In the genomic region with DNA sequence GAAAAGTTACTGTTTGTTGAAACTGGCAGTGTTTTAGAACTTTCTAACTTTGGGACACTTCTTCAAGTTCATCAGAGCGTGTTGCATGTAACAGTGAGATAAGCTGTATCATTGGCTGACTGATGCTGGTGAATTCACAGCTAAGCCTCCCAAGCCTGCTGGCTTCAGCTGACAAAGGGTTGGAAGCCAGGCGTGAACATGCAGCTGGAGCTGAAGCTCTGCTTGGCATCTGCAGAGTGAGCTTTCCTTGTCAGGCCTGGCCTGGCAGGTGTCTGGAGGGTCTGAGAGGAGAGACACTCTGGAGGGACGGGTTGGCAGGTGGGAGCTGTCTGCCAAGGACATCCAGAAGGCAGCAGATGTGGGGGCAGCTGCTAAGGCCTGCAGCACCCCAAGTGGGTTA, we compare ENCODE assay signal across 8 cellular contexts. TPM values are rescaled to one million over a fixed set of nuclear protein-coding genes. Genes with fewer than 3 reads are reported as not detected.
DNase-seq lines count a peak whose midpoint lies in the region; ATAC-seq and TF ChIP-seq lines count a peak whose summit lies in the region.

No MANE protein-coding gene starts in this region.

- peak overlapping the region; percentile 95 for H3K4me2 ChIP-seq in PC-3 (ENCODE audit: low read length)

- H2AFZ ChIP-seq in PC-3 (ENCODE audit: low read length) = no peak overlapping the region

- H3F3A ChIP-seq in PC-3 (ENCODE audit: low read length, unreplicated experiment) = peaks cover 3% of the 10 kb centered on the region

- peak; percentile 19 for TF ChIP-seq POLR2A in erythroblast (IDR thresholded peaks at IDR 0.05; ENCODE audit: low read length)

- POLR2A ChIA-PET in PC-3 (lab: Charles Lee; ENCODE audit: unreplicated experiment) = interaction anchor here (0.6 kb wide), 2 partner anchors 127 to 153 kb away, joined by 3 to 7 read pairs; no protein-coding TSS in a partner anchor

- intact Hi-C loops in activated CD4-positive, alpha-beta T cell treated with anti-CD3 and anti-CD28 coated beads, Interleukin-2, amount 10 ng/mL, durations not matched to agents 24 days and 14 days (cut with micrococcal nuclease) = loop anchor here (5.0 to 10.0 kb wide), 9 partner anchors 44 to 1772 kb away; a partner anchor contains a TSS
- intact Hi-C loops in PC-3 (cut with micrococcal nuclease) (no loop called here), posterior vena cava (cut with DNase I) (no loop called here)

- BruUV-seq in PC-3 (replicated peaks; lab: Mats Ljungman, UMichigan) = no TSS peak

- ATAC-seq in PC-3 = no peak
- no peak for ATAC-seq in HG03097 (IDR thresholded peaks at IDR 0.05; ENCODE audit: low FRiP score, unreplicated experiment)

- peaks cover 3% of the 10 kb centered on the region for H3K27me3 Mint-ChIP-seq in activated CD4-positive, alpha-beta T cell treated with anti-CD3 and anti-CD28 coated beads, Interleukin-2, amount 10 ng/mL, durations not matched to agents 24 days and 14 days

- H3K36me3 Mint-ChIP-seq in activated CD4-positive, alpha-beta T cell treated with anti-CD3 and anti-CD28 coated beads, Interleukin-2, amount 10 ng/mL, durations not matched to agents 24 days and 14 days (ENCODE audit: low read depth) = peaks cover 10% of the 10 kb centered on the region

- H3K9me3 Mint-ChIP-seq in activated CD4-positive, alpha-beta T cell treated with anti-CD3 and anti-CD28 coated beads, Interleukin-2, amount 10 ng/mL, durations not matched to agents 24 days and 14 days = no peaks in the 10 kb centered on the region

- H3K9ac ChIP-seq in PC-3 (ENCODE audit: low read length) = no peak overlapping the region
- H3K9ac ChIP-seq in skeletal muscle tissue (ENCODE audit: low read depth in 1 of 3, low read length in 3 of 3) = peak overlapping the region; percentile 81 to 93 (median 82)

- H3K36me3 ChIP-seq in PC-3 (ENCODE audit: low read depth, low read length) (peaks cover 3% of the 10 kb centered on the region; the same call in 1 of the 2 replicates), skeletal muscle tissue (ENCODE audit: control insufficient read depth in 3 of 3, insufficient read depth in 3 of 3, low read length in 3 of 3) (peaks cover 2 to 6% (median 4%) of the 10 kb centered on the region in 3 donors)

- TF ChIP-seq CTCF in PC-3 (conservative IDR thresholded peaks at IDR 0.05; ENCODE audit: low read depth, low read length) = no peak

- peaks cover 8% of the 10 kb centered on the region; the same call in 1 of the 2 replicates for H4K20me1 ChIP-seq in PC-3 (ENCODE audit: low read length)

- peaks cover 64% of the 10 kb centered on the region for H3K4me1 Mint-ChIP-seq in activated CD4-positive, alpha-beta T cell treated with anti-CD3 and anti-CD28 coated beads, Interleukin-2, amount 10 ng/mL, durations not matched to agents 24 days and 14 days

- H3K27me3 ChIP-seq in PC-3 (ENCODE audit: low read length) (no peaks in the 10 kb centered on the region), skeletal muscle tissue (ENCODE audit: control insufficient read depth in 3 of 3, insufficient read depth in 3 of 3, low read length in 3 of 3) (no peaks in the 10 kb centered on the region)

- no peaks in the 10 kb centered on the region for H3K9me3 ChIP-seq in PC-3 (ENCODE audit: low read length)
- no peaks in the 10 kb centered on the region for H3K9me3 ChIP-seq in skeletal muscle tissue (ENCODE audit: control insufficient read depth in 3 of 3, low read length in 3 of 3)

- CTCF ChIA-PET in PC-3 (lab: Charles Lee) = no interaction called here

- H3K4me1 ChIP-seq in PC-3 (ENCODE audit: insufficient read depth, low read length) (peaks cover 47% of the 10 kb centered on the region), skeletal muscle tissue (ENCODE audit: control insufficient read depth in 3 of 3, insufficient read depth in 3 of 3, low read length in 3 of 3) (peaks cover 33 to 64% (median 55%) of the 10 kb centered on the region in 3 donors)

- H3K79me2 ChIP-seq in PC-3 (ENCODE audit: low read length) = peaks cover 55% of the 10 kb centered on the region

- no peaks in the 10 kb centered on the region for H3K9me2 ChIP-seq in PC-3 (replicated peaks; ENCODE audit: low read length)

- peak; percentile 70 for DNase-seq in activated CD4-positive, alpha-beta T cell treated with anti-CD3 and anti-CD28 coated beads, Interleukin-2, amount 10 ng/mL, durations not matched to agents 24 days and 14 days
- no peak for DNase-seq in activated CD4-positive, alpha-beta T cell treated with anti-CD3 and anti-CD28 coated beads, Interleukin-2, amount 50 U/mL, for 4 hours
- DNase-seq in PC-3 = no peak
- DNase-seq in erythroblast (lab: John Stamatoyannopoulos, UW) = peak; percentile 85 to 93
- DNase-seq in MV-4-11 (lab: John Stamatoyannopoulos, UW) = no peak
- DNase-seq in posterior vena cava (ENCODE audit: low spot score) = no peak

- H3K4me3 ChIP-seq in PC-3 (ENCODE audit: low read length) (peak overlapping the region; percentile 74), skeletal muscle tissue (ENCODE audit: low read length in 3 of 3) (peak overlapping the region; percentile 68 to 83 (median 76))

- peak overlapping the region; percentile 96 for H3K4me3 Mint-ChIP-seq in activated CD4-positive, alpha-beta T cell treated with anti-CD3 and anti-CD28 coated beads, Interleukin-2, amount 10 ng/mL, durations not matched to agents 24 days and 14 days

- H3K27ac Mint-ChIP-seq in activated CD4-positive, alpha-beta T cell treated with anti-CD3 and anti-CD28 coated beads, Interleukin-2, amount 10 ng/mL, durations not matched to agents 24 days and 14 days = peak overlapping the region; percentile 94

- H3K27ac ChIP-seq in PC-3 (ENCODE audit: low read length) (peak overlapping the region; percentile 96), skeletal muscle tissue (ENCODE audit: low read depth, low read length) (peak overlapping the region; percentile 97)

RNA-seq across cellular contexts. Expression of a gene that starts 1.5 kb away (rescaled TPM):
- 14.5 and 18.3 TPM in 2 replicates for total RNA-seq in activated CD4-positive, alpha-beta T cell treated with anti-CD3 and anti-CD28 coated beads, Interleukin-2, amount 10 ng/mL, durations not matched to agents 24 days and 14 days
- total RNA-seq in PC-3 (2014; rRNA removed) (11.8 and 16.5 TPM in 2 replicates), skeletal muscle tissue (3.1 TPM), posterior vena cava (1 to 10 TPM; 6.5 to 6.9 TPM)

Comparison
In these comparisons a context has a peak if more than half of its experiments do, and no peak if none do; other contexts are left out.
1. DNase-seq: peak in activated CD4-positive, alpha-beta T cell treated with anti-CD3 and anti-CD28 coated beads, Interleukin-2, amount 10 ng/mL, durations not matched to agents 24 days and 14 days (single experiment) and erythroblast (2 of 2); none in activated CD4-positive, alpha-beta T cell treated with anti-CD3 and anti-CD28 coated beads, Interleukin-2, amount 50 U/mL, for 4 hours (0 of 2), PC-3 (single experiment), MV-4-11 (single experiment) and posterior vena cava (single experiment).